ENCODE assay signal across 20 cellular contexts in the genomic region with DNA sequence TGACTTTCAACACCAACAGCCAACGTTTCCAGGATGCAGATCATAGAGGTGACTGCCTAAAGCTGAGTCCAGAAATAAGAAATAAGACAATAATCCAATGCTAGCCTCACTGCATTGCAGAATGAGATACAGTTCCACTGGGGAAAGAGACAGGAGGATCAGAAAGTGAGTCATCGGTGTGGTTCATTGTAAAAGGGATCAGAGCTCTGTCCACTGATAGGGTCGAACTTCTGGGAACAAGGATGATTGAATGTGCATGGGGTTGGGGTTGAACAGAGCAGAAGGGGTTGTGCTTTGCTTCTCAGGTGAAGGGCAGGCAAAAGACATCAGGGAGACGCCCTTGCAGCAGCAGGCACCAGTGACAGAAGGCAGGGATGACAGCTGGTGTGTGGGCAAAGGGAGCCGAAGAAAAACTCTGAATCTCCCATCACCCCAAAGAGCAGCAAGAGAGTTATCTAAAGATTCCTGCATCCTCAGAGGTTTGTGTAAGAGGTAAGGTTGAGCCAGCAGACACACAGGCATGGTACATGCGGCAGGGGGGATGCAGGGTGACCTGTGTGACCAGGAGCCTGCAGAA. TPM values are rescaled to one million over a fixed set of nuclear protein-coding genes. Genes with fewer than 3 reads are reported as not detected.
DNase-seq lines count a peak whose midpoint lies in the region; TF ChIP-seq lines count a peak whose summit lies in the region.
"Had no signal": no experiment of that assay in that cellular context is flagged by ENCODE, and none has a peak within 500 bp of the region (broad histone marks: within the 10 kb centered on the region; RNA-seq: fewer than 3 reads in every experiment).

No MANE protein-coding gene starts in this region.

- no peak overlapping the region for H4K91ac ChIP-seq in neuronal stem cell (ENCODE audit: low read depth, low read length, poor library complexity)

- H3K27me3 ChIP-seq in neuronal stem cell (ENCODE audit: control insufficient read depth in 3 of 3, insufficient read depth in 3 of 3, low read depth in 1 of 3, low read length in 3 of 3) (no peaks in the 10 kb centered on the region), esophagus muscularis mucosa (peaks cover 0 to 22% (median 0%) of the 10 kb centered on the region in 4 donors)
- H3K27me3 ChIP-seq: uterus had no signal

- H2BK5ac ChIP-seq in neuronal stem cell (ENCODE audit: low read length), result no peak overlapping the region

- no peak overlapping the region for H4K8ac ChIP-seq in neuronal stem cell (ENCODE audit: low read depth, low read length)

- no peak for TF ChIP-seq EP300 in esophagus muscularis mucosa (IDR thresholded peaks at IDR 0.05)

- no peak overlapping the region for H3K4me2 ChIP-seq in neuronal stem cell (ENCODE audit: insufficient read depth, low read length, poor library complexity, severe bottlenecking)

- TF ChIP-seq CTCF in esophagus muscularis mucosa (IDR thresholded peaks at IDR 0.05), result no peak

- H2BK12ac ChIP-seq in neuronal stem cell (ENCODE audit: low read length), result no peak overlapping the region

- no peak overlapping the region for H3K23ac ChIP-seq in neuronal stem cell (ENCODE audit: low read depth, low read length, poor library complexity)

- no peak for TF ChIP-seq POLR2A in esophagus muscularis mucosa (IDR thresholded peaks at IDR 0.05; ENCODE audit: low read depth)

- H3K14ac ChIP-seq in neuronal stem cell (ENCODE audit: low read length), result no peak overlapping the region

- peak overlapping the region; percentile 62 for H2AFZ ChIP-seq in neuronal stem cell (ENCODE audit: low read length)

- H3K4ac ChIP-seq in neuronal stem cell (ENCODE audit: low read length), result no peak overlapping the region

- peak; percentile 8 for DNase-seq in MV-4-11 (lab: John Stamatoyannopoulos, UW)
- DNase-seq in dermis blood vessel endothelial cell, result peak; percentile 34
- no peak for DNase-seq in neuronal stem cell (ENCODE audit: low spot score)
- DNase-seq in NCI-H1930 (lab: John Stamatoyannopoulos, UW), result no peak
- DNase-seq in CD1c-positive myeloid dendritic cell (ENCODE audit: extremely low spot score), result no peak
- no peak for DNase-seq in esophagus muscularis mucosa (ENCODE audit: extremely low spot score)
- DNase-seq: activated effector memory CD4-positive, alpha-beta T cell treated with Interleukin-2 at 50 U/mL for 16 hours; amniotic stem cell; cerebellar nuclear complex; foreskin keratinocyte; NCI-H2029; NCI-H510A; stimulated activated CD8-positive, alpha-beta memory T cell treated with anti-CD3 and anti-CD28 coated beads, Interleukin-4, amount 100 ng/mL, for 48 hours; substantia nigra; uterus had no signal

- H3K4me1 ChIP-seq in neuronal stem cell (ENCODE audit: control insufficient read depth in 2 of 2, insufficient read depth in 1 of 2, low read depth in 1 of 2, low read length in 2 of 2) (peaks cover 7 to 17% of the 10 kb centered on the region in 2 donors), esophagus muscularis mucosa (no peaks in the 10 kb centered on the region)
- H3K4me1 ChIP-seq: psoas muscle, uterus had no signal

- H2AK5ac ChIP-seq in neuronal stem cell (ENCODE audit: low read depth, low read length), result no peak overlapping the region

- H3K9ac ChIP-seq in neuronal stem cell (ENCODE audit: low read depth, low read length, poor library complexity), result no peak overlapping the region

- WGBS in neuronal stem cell (ENCODE audit: extremely low coverage in 2 of 2, insufficient read length in 2 of 2, insufficient replicate concordance in 1 of 2), 2 donors, result no CpG with 5 or more reads among the region's 6 CpGs
- WGBS in esophagus muscularis mucosa, result 71% methylated on average over 6 of the region's 6 CpGs

- H3K4me3 ChIP-seq in neuronal stem cell (ENCODE audit: low read length in 2 of 2) (no peak overlapping the region), esophagus muscularis mucosa (no peak overlapping the region)
- H3K4me3 ChIP-seq: psoas muscle, uterus had no signal

- no peak overlapping the region for H2BK120ac ChIP-seq in neuronal stem cell (ENCODE audit: low read depth, low read length)

- no peaks in the 10 kb centered on the region for H3K79me1 ChIP-seq in neuronal stem cell (ENCODE audit: low read depth, low read length)

- H3K27ac ChIP-seq in neuronal stem cell (replicated peaks; ENCODE audit: low read length) (no peak overlapping the region), esophagus muscularis mucosa (replicated peaks in 1 of 4) (no peak overlapping the region)
- H3K27ac ChIP-seq: foreskin keratinocyte, psoas muscle, RWPE1, uterus had no signal

- H3K18ac ChIP-seq in neuronal stem cell (ENCODE audit: low read length), result no peak overlapping the region

- no peaks in the 10 kb centered on the region for H3K36me3 ChIP-seq in neuronal stem cell (replicated peaks in 1 of 2; ENCODE audit: control insufficient read depth in 2 of 2, insufficient read depth in 2 of 2, low read length in 2 of 2)
- no peaks in the 10 kb centered on the region for H3K36me3 ChIP-seq in esophagus muscularis mucosa
- H3K36me3 ChIP-seq: uterus had no signal

- intact Hi-C loops in esophagus muscularis mucosa (cut with DNase I), result no loop called here

- no peak overlapping the region for H2BK15ac ChIP-seq in neuronal stem cell (ENCODE audit: low read length)

- H3K9me3 ChIP-seq in neuronal stem cell (replicated peaks in 1 of 2; ENCODE audit: control insufficient read depth in 2 of 2, insufficient read depth in 1 of 2, low read depth in 1 of 2, low read length in 2 of 2), result peaks cover 2 to 9% of the 10 kb centered on the region in 2 donors
- peaks cover 0 to 12% (median 9%) of the 10 kb centered on the region in 4 donors for H3K9me3 ChIP-seq in esophagus muscularis mucosa
- H3K9me3 ChIP-seq: psoas muscle had no signal

RNA-seq across cellular contexts. Expression of a gene that starts 16.4 kb away (rescaled TPM):
- total RNA-seq in dermis blood vessel endothelial cell (0.60 and 1.5 TPM in 2 replicates), esophagus muscularis mucosa (10 to 100 TPM in 3 of 4 donors, 1 to 10 TPM in 1; 3.0 to 14.0 (median 13.1) TPM)
- not detected for polyA plus RNA-seq in neuronal stem cell (2013, experiment 1 of 2)
- polyA plus RNA-seq in neuronal stem cell (2013, experiment 2 of 2), result not detected
- total RNA-seq: Daoy, foreskin keratinocyte, H1 had no signal
- polyA plus RNA-seq: foreskin keratinocyte, H1, neural cell had no signal

RNA-seq across cellular contexts. Expression of a gene that starts 19.7 kb away (rescaled TPM):
- total RNA-seq in dermis blood vessel endothelial cell (1.1 and 1.5 TPM in 2 replicates), esophagus muscularis mucosa (under 1 TPM in 3 of 4 donors, not detected in 1; 0.17 to 0.99 (median 0.26) TPM)
- polyA plus RNA-seq in neuronal stem cell (2013, experiment 1 of 2), result 0.04 TPM
- polyA plus RNA-seq in neuronal stem cell (2013, experiment 2 of 2), result 0.03 TPM
- total RNA-seq: Daoy had no signal
- polyA plus RNA-seq: neural cell had no signal

RNA-seq across cellular contexts. Expression of a gene that starts 27.8 kb away (rescaled TPM):
- total RNA-seq in dermis blood vessel endothelial cell, result 1.7 and 2.2 TPM in 2 replicates
- 3.0 TPM for polyA plus RNA-seq in neuronal stem cell (2013, experiment 1 of 2)
- polyA plus RNA-seq in neuronal stem cell (2013, experiment 2 of 2), result 3.4 TPM
- 1 to 10 TPM in 1 of 4 donors, under 1 TPM in 3; 0.19 to 1.2 (median 0.65) TPM for total RNA-seq in esophagus muscularis mucosa
- polyA plus RNA-seq: neural cell had no signal

RNA-seq across cellular contexts. Expression of a gene that starts 40.8 kb away (rescaled TPM):
- total RNA-seq in dermis blood vessel endothelial cell (86.6 and 140 TPM in 2 replicates), esophagus muscularis mucosa (1 to 10 TPM in 3 of 4 donors, under 1 TPM in 1; 0.83 to 5.0 (median 3.2) TPM)
- polyA plus RNA-seq in neuronal stem cell (2013, experiment 1 of 2), result 3.1 TPM
- polyA plus RNA-seq in neuronal stem cell (2013, experiment 2 of 2), result 2.8 TPM
- total RNA-seq: Daoy had no signal
- polyA plus RNA-seq: neural cell had no signal

RNA-seq across cellular contexts. Expression of a gene that starts 51.0 kb away (rescaled TPM):
- total RNA-seq in dermis blood vessel endothelial cell (not detected in 2 replicates), esophagus muscularis mucosa (1 to 10 TPM in 1 of 4 donors, under 1 TPM in 2, not detected in 1; 0.32 to 1.5 (median 0.42) TPM)
- not detected for polyA plus RNA-seq in neuronal stem cell (2013, experiment 1 of 2)
- 0.03 TPM for polyA plus RNA-seq in neuronal stem cell (2013, experiment 2 of 2)
- total RNA-seq: Daoy, foreskin keratinocyte, H1, uterus had no signal
- polyA plus RNA-seq: foreskin keratinocyte, neural cell had no signal

Comparison
In these comparisons a context has a peak if more than half of its experiments do, and no peak if none do; other contexts are left out.
1. DNase-seq: peak in MV-4-11 (single experiment) and dermis blood vessel endothelial cell (single experiment); none in neuronal stem cell (single experiment), NCI-H1930 (0 of 2), CD1c-positive myeloid dendritic cell (single experiment) and esophagus muscularis mucosa (single experiment).